In the genomic region with DNA sequence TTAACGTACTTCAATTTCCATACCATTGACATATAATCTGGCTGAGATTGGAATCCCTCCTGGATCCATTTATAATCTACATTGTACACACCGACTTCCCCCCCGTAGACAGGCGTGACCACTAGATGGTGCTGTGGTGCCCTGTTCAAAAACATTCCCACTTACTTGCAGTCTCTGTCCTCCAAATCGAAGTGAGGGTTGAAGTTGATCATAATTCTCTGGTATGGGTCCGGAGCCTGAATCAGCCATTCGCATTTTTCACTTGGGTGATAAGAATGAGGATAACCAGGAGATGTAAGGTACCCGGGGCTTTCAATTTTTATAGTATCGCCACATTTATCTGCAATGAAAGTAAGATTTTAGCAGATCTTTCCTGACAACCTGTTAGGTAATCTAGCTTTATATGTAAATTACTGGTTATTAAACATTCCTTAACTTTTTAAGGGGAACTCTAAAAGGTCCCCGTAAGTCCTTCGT, we compare ENCODE assay signal across 8 cellular contexts. TPM values are rescaled to one million over a fixed set of nuclear protein-coding genes. Genes with fewer than 3 reads are reported as not detected.
DNase-seq lines count a peak whose midpoint lies in the region; ATAC-seq, FAIRE-seq and TF ChIP-seq lines count a peak whose summit lies in the region.

No MANE protein-coding gene starts in this region.

- H3K4me1 Mint-ChIP-seq in naive thymus-derived CD8-positive, alpha-beta T cell: peaks cover 3 to 22% (median 14%) of the 10 kb centered on the region in 4 donors

- H3K27ac Mint-ChIP-seq in naive thymus-derived CD8-positive, alpha-beta T cell: no peak overlapping the region

- 8% methylated on average over 11 of the region's 11 CpGs for WGBS in esophagus muscularis mucosa

- H3K9me3 Mint-ChIP-seq in naive thymus-derived CD8-positive, alpha-beta T cell: no peaks in the 10 kb centered on the region

- peak; percentile 86 to 90 (median 89) for TF ChIP-seq CTCF in esophagus muscularis mucosa (IDR thresholded peaks at IDR 0.05)

- no peak for TF ChIP-seq POLR2A in esophagus muscularis mucosa (IDR thresholded peaks at IDR 0.05; ENCODE audit: low read depth)

- H3K4me1 ChIP-seq in esophagus muscularis mucosa: peaks cover 37 to 73% (median 71%) of the 10 kb centered on the region in 4 donors

- no peaks in the 10 kb centered on the region for H3K27me3 ChIP-seq in esophagus muscularis mucosa

- H3K27ac ChIP-seq in esophagus muscularis mucosa (replicated peaks in 1 of 4): peak overlapping the region; percentile 90 to 95 (median 92)

- POLR2A ChIA-PET in naive thymus-derived CD8-positive, alpha-beta T cell (lab: Charles Lee): no interaction called here

- peak overlapping the region in 2 of 10 donors; percentile 17 to 23 for H3K4me3 Mint-ChIP-seq in naive thymus-derived CD8-positive, alpha-beta T cell

- ATAC-seq in naive thymus-derived CD8-positive, alpha-beta T cell: peak; percentile 57 to 63

- peak; percentile 96 for FAIRE-seq in HTR-8/SVneo (lab: Jason Lieb, UNC)

- no peak for TF ChIP-seq EP300 in esophagus muscularis mucosa (IDR thresholded peaks at IDR 0.05)

- intact Hi-C loops in esophagus muscularis mucosa (cut with DNase I): loop anchor here (5.0 kb wide), 2 partner anchors 162 to 1307 kb away; no protein-coding TSS in a partner anchor

- no peaks in the 10 kb centered on the region for H3K9me3 ChIP-seq in esophagus muscularis mucosa

- H3K4me3 ChIP-seq in esophagus muscularis mucosa: peak overlapping the region; percentile 74 to 95 (median 84)

- DNase-seq in NCI-H187 (lab: John Stamatoyannopoulos, UW) (peak; percentile 10 to 19), NCI-H187 treated with DMSO at 0.1 percent for 48 hours (lab: John Stamatoyannopoulos, UW) (no peak), HTR-8/SVneo (ENCODE audit: insufficient read length, low spot score) (peak; percentile 65), OCI-M1 (lab: John Stamatoyannopoulos, UW) (peak; percentile 86), esophagus muscularis mucosa (ENCODE audit: extremely low spot score) (no peak)
- DNase-seq in activated T-cell treated with anti-CD3 and anti-CD28 coated beads, Interleukin-2, amount 50 U/mL, for 1 hour: peak; percentile 75
- peak; percentile 40 to 84 (median 64) for DNase-seq in naive thymus-derived CD8-positive, alpha-beta T cell
- peak; percentile 61 to 68 for DNase-seq in stimulated activated CD8-positive, alpha-beta memory T cell treated with anti-CD3 and anti-CD28 coated beads, Interleukin-7, amount 100 ng/mL, for 4 hours (ENCODE audit: low read depth in 2 of 2)

- peaks cover 0 to 21% (median 9%) of the 10 kb centered on the region in 4 donors for H3K36me3 ChIP-seq in esophagus muscularis mucosa

- H3K27me3 Mint-ChIP-seq in naive thymus-derived CD8-positive, alpha-beta T cell: peaks cover 27 to 79% (median 49%) of the 10 kb centered on the region in 5 donors

- no peaks in the 10 kb centered on the region for H3K36me3 Mint-ChIP-seq in naive thymus-derived CD8-positive, alpha-beta T cell

RNA-seq across cellular contexts. Expression of gene NRP1, which starts 3.9 kb away (rescaled TPM):
- 10 to 100 TPM; 36.5 to 64.4 (median 54.1) TPM for total RNA-seq in esophagus muscularis mucosa
- under 1 TPM; 0.60 to 0.88 TPM for total RNA-seq in naive thymus-derived CD8-positive, alpha-beta T cell
- polyA plus RNA-seq in naive thymus-derived CD8-positive, alpha-beta T cell: not detected

Comparison
In these comparisons a context has a peak if more than half of its experiments do, and no peak if none do; other contexts are left out.
1. DNase-seq: peak in NCI-H187 (2 of 2), HTR-8/SVneo (single experiment), OCI-M1 (single experiment), activated T-cell treated with anti-CD3 and anti-CD28 coated beads, Interleukin-2, amount 50 U/mL, for 1 hour (single experiment), naive thymus-derived CD8-positive, alpha-beta T cell (10 of 10) and stimulated activated CD8-positive, alpha-beta memory T cell treated with anti-CD3 and anti-CD28 coated beads, Interleukin-7, amount 100 ng/mL, for 4 hours (2 of 2); none in NCI-H187 treated with DMSO at 0.1 percent for 48 hours (single experiment) and esophagus muscularis mucosa (single experiment).
2. RNA of gene NRP1, which starts 3.9 kb away (total RNA-seq): 36.5 to 64.4 TPM in esophagus muscularis mucosa; 0.60 to 0.88 TPM in naive thymus-derived CD8-positive, alpha-beta T cell; every median in the first group is over 10 times any median in the second.